In genomic region chr3:2910997-2911396, GRCh38 we compare ENCODE assay signal across 17 cellular contexts.
DNase-seq lines count a peak whose midpoint lies in the region; ATAC-seq lines count a peak whose summit lies in the region.
"Had no signal": no experiment of that assay in that cellular context is flagged by ENCODE, and none has a peak within 500 bp of the region (broad histone marks: within the 10 kb centered on the region; RNA-seq: fewer than 3 reads in every experiment).

No MANE protein-coding gene starts in this region.

- peaks cover 13% of the 10 kb centered on the region for H3K27me3 Mint-ChIP-seq in activated T-cell treated with anti-CD3 and anti-CD28 coated beads, Interleukin-2, amount 50 U/mL, for 4 hours (ENCODE audit: low read depth)

- no peaks in the 10 kb centered on the region for H3K36me3 Mint-ChIP-seq in activated T-cell treated with anti-CD3 and anti-CD28 coated beads, Interleukin-2, amount 50 U/mL, for 4 hours (ENCODE audit: insufficient read depth)
- H3K36me3 Mint-ChIP-seq: CD4-positive, alpha-beta memory T cell had no signal

- DNase-seq in NCI-H82 treated with DMSO at 0.1 percent for 48 hours (lab: John Stamatoyannopoulos, UW; ENCODE audit: unreplicated experiment) = peak; percentile 8
- peak; percentile 19 for DNase-seq in kidney glomerular epithelial cell (lab: John Stamatoyannopoulos, UW)
- no peak for DNase-seq in SIG-M5 (lab: John Stamatoyannopoulos, UW)
- DNase-seq in SHP77 (lab: John Stamatoyannopoulos, UW) = no peak
- no peak for DNase-seq in activated T-cell treated with anti-CD3 and anti-CD28 coated beads, Interleukin-2, amount 50 U/mL, for 4 hours
- DNase-seq: C1 segment of cervical spinal cord; Calu3; CD4-positive, alpha-beta memory T cell; COR-L47; DMS53; DND-41; GDM1; H9 had no signal

- no peak overlapping the region for H3K4me3 Mint-ChIP-seq in activated T-cell treated with anti-CD3 and anti-CD28 coated beads, Interleukin-2, amount 50 U/mL, for 4 hours
- H3K4me3 Mint-ChIP-seq: CD4-positive, alpha-beta memory T cell; GM23338; H9 had no signal

- H3K9me3 Mint-ChIP-seq in activated T-cell treated with anti-CD3 and anti-CD28 coated beads, Interleukin-2, amount 50 U/mL, for 4 hours = no peaks in the 10 kb centered on the region

- ATAC-seq in HG02884 (IDR thresholded peaks at IDR 0.05; ENCODE audit: unreplicated experiment) (peak; percentile 51), HG02885 (IDR thresholded peaks at IDR 0.05; ENCODE audit: poor library complexity, unreplicated experiment) (no peak)
- no peak for ATAC-seq in activated T-cell treated with anti-CD3 and anti-CD28 coated beads, Interleukin-2, amount 50 U/mL, for 4 hours
- ATAC-seq: GM23338, HCT116 had no signal

- H3K4me1 Mint-ChIP-seq in activated T-cell treated with anti-CD3 and anti-CD28 coated beads, Interleukin-2, amount 50 U/mL, for 4 hours (ENCODE audit: low read depth) = no peaks in the 10 kb centered on the region
- H3K4me1 Mint-ChIP-seq: CD4-positive, alpha-beta memory T cell; GM23338; H9 had no signal

Comparison
In these comparisons a context has a peak if more than half of its experiments do, and no peak if none do; other contexts are left out.
1. DNase-seq: peak in NCI-H82 treated with DMSO at 0.1 percent for 48 hours (single experiment) and kidney glomerular epithelial cell (single experiment); none in SIG-M5 (single experiment), SHP77 (0 of 2) and activated T-cell treated with anti-CD3 and anti-CD28 coated beads, Interleukin-2, amount 50 U/mL, for 4 hours (single experiment).